ENCODE assay signal across 9 cellular contexts in genomic region chr20:59207742-59208357, GRCh38. TPM values are rescaled to one million over a fixed set of nuclear protein-coding genes. Genes with fewer than 3 reads are reported as not detected.
DNase-seq lines count a peak whose midpoint lies in the region; ATAC-seq, FAIRE-seq and TF ChIP-seq lines count a peak whose summit lies in the region.
"Had no signal": no experiment of that assay in that cellular context is flagged by ENCODE, and none has a peak within 500 bp of the region (broad histone marks: within the 10 kb centered on the region; RNA-seq: fewer than 3 reads in every experiment).

No MANE protein-coding gene starts in this region.

- TF ChIP-seq CTCF in foreskin keratinocyte (conservative IDR thresholded peaks at IDR 0.05) = peak; percentile 60

- H3K27ac ChIP-seq in foreskin keratinocyte = no peak overlapping the region

- peak; percentile 11 for DNase-seq in A172 (ENCODE audit: low spot score)
- DNase-seq in GM12892 (ENCODE audit: insufficient read length) = peak; percentile 76
- DNase-seq in NCI-H69 (lab: John Stamatoyannopoulos, UW) = peak; percentile 80
- DNase-seq in activated CD8-positive, alpha-beta memory T cell treated with anti-CD3 and anti-CD28 coated beads, Interleukin-2, amount 50 U/mL, for 4 hours = peak; percentile 85
- no peak for DNase-seq in foreskin keratinocyte
- DNase-seq in sciatic nerve (ENCODE audit: low spot score) = no peak
- DNase-seq in NCI-H2029 treated with DMSO at 0.1 percent for 48 hours (lab: John Stamatoyannopoulos, UW) = no peak

- no peaks in the 10 kb centered on the region for H3K4me1 ChIP-seq in foreskin keratinocyte

- intact Hi-C loops in sciatic nerve (cut with DNase I) = no loop called here

- H3K27me3 ChIP-seq in foreskin keratinocyte = peaks cover 4% of the 10 kb centered on the region

- TF ChIP-seq POLR2A in GM12892 (IDR thresholded peaks at IDR 0.05; ENCODE audit: low read depth, low read length) = no peak

- peak; percentile 41 for ATAC-seq in foreskin keratinocyte
- ATAC-seq in sciatic nerve = peak; percentile 42
- no peak for ATAC-seq in HG03457 (IDR thresholded peaks at IDR 0.05; ENCODE audit: unreplicated experiment)

- FAIRE-seq in GM12892 (lab: Jason Lieb, UNC) = peak; percentile 82

RNA-seq across cellular contexts. Expression of gene ZNF831, which starts 44.2 kb away (rescaled TPM):
- total RNA-seq in A172 (2014; rRNA removed; shearing (Covaris generic)) = not detected in 2 replicates
- polyA plus RNA-seq in GM12892 (2012; ENCODE audit: missing spikeins) = 0.11 TPM
- total RNA-seq in foreskin keratinocyte (not detected in 2 replicates), sciatic nerve (0.36 TPM)
- polyA plus RNA-seq in foreskin keratinocyte = not detected in 2 replicates
- total RNA-seq: pulmonary artery endothelial cell had no signal

Comparison
In these comparisons a context has a peak if more than half of its experiments do, and no peak if none do; other contexts are left out.
1. DNase-seq: peak in A172 (single experiment), GM12892 (single experiment), NCI-H69 (single experiment) and activated CD8-positive, alpha-beta memory T cell treated with anti-CD3 and anti-CD28 coated beads, Interleukin-2, amount 50 U/mL, for 4 hours (single experiment); none in foreskin keratinocyte (0 of 2), sciatic nerve (single experiment) and NCI-H2029 treated with DMSO at 0.1 percent for 48 hours (single experiment).